ENCODE assay signal across 10 cellular contexts in genomic region chr22:36317658-36318271, GRCh38.
DNase-seq lines count a peak whose midpoint lies in the region; ATAC-seq and TF ChIP-seq lines count a peak whose summit lies in the region.
"Had no signal": no experiment of that assay in that cellular context is flagged by ENCODE, and none has a peak within 500 bp of the region (broad histone marks: within the 10 kb centered on the region; RNA-seq: fewer than 3 reads in every experiment).

No MANE protein-coding gene starts in this region.

- H3K4me1 ChIP-seq in adrenal gland (replicated peaks in 1 of 2): peaks cover 7 to 8% of the 10 kb centered on the region in 2 donors

- no peaks in the 10 kb centered on the region for H3K27me3 ChIP-seq in adrenal gland

- peak overlapping the region; percentile 6 for H3K27ac Mint-ChIP-seq in activated CD4-positive, alpha-beta T cell treated with anti-CD3 and anti-CD28 coated beads for 36 hours
- H3K27ac Mint-ChIP-seq in activated CD8-positive, alpha-beta T cell treated with anti-CD3 and anti-CD28 coated beads, Interleukin-2, amount 10 ng/mL, durations not matched to agents 7 days and 5 days: peak overlapping the region; percentile 61
- peak overlapping the region; percentile 77 for H3K27ac Mint-ChIP-seq in stimulated activated naive B cell treated with anti-CD40 and anti-IgM and Interleukin-4, amounts not matched to agents 10 μg/mL and 1 μg/mL and 100 μg/mL, for 72 hours
- peak overlapping the region in 1 of 2 donors; percentile 77 for H3K27ac Mint-ChIP-seq in effector memory CD8-positive, alpha-beta T cell

- CTCF ChIA-PET in activated CD4-positive, alpha-beta T cell treated with anti-CD3 and anti-CD28 coated beads for 36 hours (lab: Charles Lee): interaction anchor here (1.2 to 1.4 kb wide), 2 partner anchors 11 to 17 kb away, joined by 5 to 6 read pairs; no protein-coding TSS in a partner anchor
- CTCF ChIA-PET in activated CD8-positive, alpha-beta T cell treated with anti-CD3 and anti-CD28 coated beads, Interleukin-2, amount 10 ng/mL, durations not matched to agents 7 days and 5 days (lab: Charles Lee): interaction anchor here (2.5 kb wide), 1 partner anchor 16 kb away, joined by 8 read pairs; no protein-coding TSS in a partner anchor

- no peak overlapping the region for H3K4me3 ChIP-seq in adrenal gland

- no peaks in the 10 kb centered on the region for H3K27me3 Mint-ChIP-seq in activated CD4-positive, alpha-beta T cell treated with anti-CD3 and anti-CD28 coated beads for 36 hours
- H3K27me3 Mint-ChIP-seq in activated CD8-positive, alpha-beta T cell treated with anti-CD3 and anti-CD28 coated beads, Interleukin-2, amount 10 ng/mL, durations not matched to agents 7 days and 5 days (ENCODE audit: low read depth): no peaks in the 10 kb centered on the region
- H3K27me3 Mint-ChIP-seq in stimulated activated naive B cell treated with anti-CD40 and anti-IgM and Interleukin-4, amounts not matched to agents 10 μg/mL and 1 μg/mL and 100 μg/mL, for 72 hours: no peaks in the 10 kb centered on the region
- H3K27me3 Mint-ChIP-seq in effector memory CD8-positive, alpha-beta T cell: no peaks in the 10 kb centered on the region

- intact Hi-C loops in activated CD4-positive, alpha-beta T cell treated with anti-CD3 and anti-CD28 coated beads for 36 hours (cut with DNase I, micrococcal nuclease): no loop called here
- intact Hi-C loops in left colon (cut with DNase I, micrococcal nuclease) (no loop called here), adrenal gland (cut with DNase I) (no loop called here)

- peaks cover 67% of the 10 kb centered on the region for H3K36me3 Mint-ChIP-seq in activated CD4-positive, alpha-beta T cell treated with anti-CD3 and anti-CD28 coated beads for 36 hours (ENCODE audit: low read depth)
- H3K36me3 Mint-ChIP-seq in activated CD8-positive, alpha-beta T cell treated with anti-CD3 and anti-CD28 coated beads, Interleukin-2, amount 10 ng/mL, durations not matched to agents 7 days and 5 days (ENCODE audit: low read depth): peaks cover 73% of the 10 kb centered on the region
- H3K36me3 Mint-ChIP-seq in stimulated activated naive B cell treated with anti-CD40 and anti-IgM and Interleukin-4, amounts not matched to agents 10 μg/mL and 1 μg/mL and 100 μg/mL, for 72 hours: peaks cover 50 to 51% of the 10 kb centered on the region in 2 donors
- peaks cover 100% of the 10 kb centered on the region for H3K36me3 Mint-ChIP-seq in effector memory CD8-positive, alpha-beta T cell (ENCODE audit: insufficient read depth)

- TF ChIP-seq POLR2A in adrenal gland (IDR thresholded peaks at IDR 0.05): no peak

- H3K4me3 Mint-ChIP-seq in activated CD4-positive, alpha-beta T cell treated with anti-CD3 and anti-CD28 coated beads for 36 hours: no peak overlapping the region
- H3K4me3 Mint-ChIP-seq in activated CD8-positive, alpha-beta T cell treated with anti-CD3 and anti-CD28 coated beads, Interleukin-2, amount 10 ng/mL, durations not matched to agents 7 days and 5 days: no peak overlapping the region
- H3K4me3 Mint-ChIP-seq in stimulated activated naive B cell treated with anti-CD40 and anti-IgM and Interleukin-4, amounts not matched to agents 10 μg/mL and 1 μg/mL and 100 μg/mL, for 72 hours: no peak overlapping the region
- no peak overlapping the region for H3K4me3 Mint-ChIP-seq in effector memory CD8-positive, alpha-beta T cell

- no peaks in the 10 kb centered on the region for H3K4me1 Mint-ChIP-seq in activated CD4-positive, alpha-beta T cell treated with anti-CD3 and anti-CD28 coated beads for 36 hours
- H3K4me1 Mint-ChIP-seq in activated CD8-positive, alpha-beta T cell treated with anti-CD3 and anti-CD28 coated beads, Interleukin-2, amount 10 ng/mL, durations not matched to agents 7 days and 5 days (ENCODE audit: low read depth): peaks cover 2% of the 10 kb centered on the region
- peaks cover 4 to 22% of the 10 kb centered on the region in 2 donors for H3K4me1 Mint-ChIP-seq in stimulated activated naive B cell treated with anti-CD40 and anti-IgM and Interleukin-4, amounts not matched to agents 10 μg/mL and 1 μg/mL and 100 μg/mL, for 72 hours
- H3K4me1 Mint-ChIP-seq in effector memory CD8-positive, alpha-beta T cell (ENCODE audit: low read depth in 2 of 2): peaks cover 2 to 4% of the 10 kb centered on the region in 2 donors

- WGBS in adrenal gland, 4 donors: 81 to 96% (median 85%) methylated on average over 13 to 20 of the region's 20 CpGs

- POLR2A ChIA-PET in activated CD4-positive, alpha-beta T cell treated with anti-CD3 and anti-CD28 coated beads for 36 hours (lab: Charles Lee): interaction anchor here (1.1 kb wide), 1 partner anchor 19 kb away, joined by 3 read pairs; no protein-coding TSS in a partner anchor
- POLR2A ChIA-PET in activated CD8-positive, alpha-beta T cell treated with anti-CD3 and anti-CD28 coated beads, Interleukin-2, amount 10 ng/mL, durations not matched to agents 7 days and 5 days (lab: Charles Lee): interaction anchor here (0.5 to 0.6 kb wide), 2 partner anchors 11 to 22 kb away, joined by 3 to 4 read pairs; no protein-coding TSS in a partner anchor

- H3K9me3 ChIP-seq in adrenal gland (replicated peaks in 1 of 3): no peaks in the 10 kb centered on the region

- DNase-seq in activated CD4-positive, alpha-beta T cell treated with anti-CD3 and anti-CD28 coated beads for 36 hours: no peak
- no peak for DNase-seq in activated CD4-positive, alpha-beta T cell treated with anti-CD3 and anti-CD28 coated beads, Interleukin-2, amount 50 U/mL, for 48 hours
- no peak for DNase-seq in activated CD8-positive, alpha-beta T cell treated with anti-CD3 and anti-CD28 coated beads, Interleukin-2, amount 10 ng/mL, durations not matched to agents 7 days and 5 days
- DNase-seq in left colon (no peak), adrenal gland (no peak), Ammon's horn (ENCODE audit: low spot score) (no peak)
- DNase-seq in stimulated activated naive B cell treated with anti-CD40 and anti-IgM and Interleukin-4, amounts not matched to agents 10 μg/mL and 1 μg/mL and 100 μg/mL, for 72 hours: no peak
- DNase-seq in effector memory CD8-positive, alpha-beta T cell: no peak
- DNase-seq: activated CD4-positive, alpha-beta T cell treated with anti-CD3 and anti-CD28 coated beads for 48 hours; NCI-H1417 had no signal

- H3K9me3 Mint-ChIP-seq in activated CD4-positive, alpha-beta T cell treated with anti-CD3 and anti-CD28 coated beads for 36 hours (ENCODE audit: low read depth): no peaks in the 10 kb centered on the region
- H3K9me3 Mint-ChIP-seq in activated CD8-positive, alpha-beta T cell treated with anti-CD3 and anti-CD28 coated beads, Interleukin-2, amount 10 ng/mL, durations not matched to agents 7 days and 5 days (ENCODE audit: insufficient read depth): no peaks in the 10 kb centered on the region
- no peaks in the 10 kb centered on the region for H3K9me3 Mint-ChIP-seq in stimulated activated naive B cell treated with anti-CD40 and anti-IgM and Interleukin-4, amounts not matched to agents 10 μg/mL and 1 μg/mL and 100 μg/mL, for 72 hours
- no peaks in the 10 kb centered on the region for H3K9me3 Mint-ChIP-seq in effector memory CD8-positive, alpha-beta T cell

- no peak for ATAC-seq in activated CD4-positive, alpha-beta T cell treated with anti-CD3 and anti-CD28 coated beads for 36 hours
- ATAC-seq in activated CD8-positive, alpha-beta T cell treated with anti-CD3 and anti-CD28 coated beads, Interleukin-2, amount 10 ng/mL, durations not matched to agents 7 days and 5 days: no peak
- ATAC-seq in left colon: peak; percentile 14
- ATAC-seq in stimulated activated naive B cell treated with anti-CD40 and anti-IgM and Interleukin-4, amounts not matched to agents 10 μg/mL and 1 μg/mL and 100 μg/mL, for 72 hours (replicated peaks): no peak
- ATAC-seq in effector memory CD8-positive, alpha-beta T cell (replicated peaks): no peak

- peaks cover 0 to 92% of the 10 kb centered on the region in 2 donors for H3K36me3 ChIP-seq in adrenal gland (replicated peaks in 1 of 2)

- no peak overlapping the region for H3K27ac ChIP-seq in adrenal gland

- TF ChIP-seq CTCF in adrenal gland (IDR thresholded peaks at IDR 0.05): no peak
